25 cellular contexts compared by ENCODE assay signal in the genomic region with DNA sequence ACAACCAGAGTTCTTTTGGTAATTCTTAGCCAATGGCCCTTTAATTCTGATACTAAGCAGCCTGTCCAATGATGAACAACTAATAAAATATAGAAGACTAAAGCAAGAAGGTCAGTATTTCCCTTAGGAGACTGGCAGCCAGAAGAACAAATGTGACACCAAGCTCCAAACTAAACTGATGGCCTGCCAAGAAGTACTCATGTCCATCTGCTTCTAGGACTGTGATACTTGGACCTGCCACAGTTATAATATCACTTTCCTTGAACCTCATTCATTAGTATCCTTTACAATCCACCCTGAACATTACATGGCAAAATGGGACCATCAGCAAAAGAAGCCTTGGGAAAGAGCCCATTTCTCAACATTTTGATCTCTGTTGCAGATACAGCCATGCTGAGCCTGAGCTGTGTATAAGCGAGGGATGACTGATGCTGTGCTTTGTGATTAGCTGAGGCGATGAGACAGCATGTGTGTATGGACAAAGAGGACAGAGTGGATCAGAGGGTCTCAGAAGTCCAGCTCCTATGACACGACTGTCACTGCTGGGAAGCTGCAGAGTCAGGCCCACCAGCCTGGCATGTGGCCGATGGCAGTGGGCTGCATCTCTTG.
"Had no signal": no experiment of that assay in that cellular context is flagged by ENCODE, and none has a peak within 500 bp of the region (broad histone marks: within the 10 kb centered on the region; RNA-seq: fewer than 3 reads in every experiment).

No MANE protein-coding gene starts in this region.

- H3K9me3 ChIP-seq: heart right ventricle, right lobe of liver, tibial artery had no signal

- DNase-seq: activated CD4-positive, alpha-beta memory T cell treated with anti-CD3 and anti-CD28 coated beads for 36 hours; activated CD4-positive, alpha-beta T cell treated with anti-CD3 and anti-CD28 coated beads, Interleukin-2, amount 10 ng/mL, durations not matched to agents 24 days and 14 days; activated CD4-positive, CD25-positive, alpha-beta regulatory T cell treated with anti-CD3 and anti-CD28 coated beads, Interleukin-2, amount 50 U/mL, for 72 hours; activated CD8-positive, alpha-beta memory T cell treated with anti-CD3 and anti-CD28 coated beads, Interleukin-2, amount 50 U/mL, for 4 hours; activated T-cell treated with anti-CD3 and anti-CD28 coated beads, Interleukin-2, amount 50 U/mL, for 24 hours; cerebellar nuclear complex; cortex of kidney; foreskin fibroblast; heart right ventricle; naive thymus-derived CD8-positive, alpha-beta T cell; nucleus accumbens; posterior cingulate gyrus; right lobe of liver; stimulated activated CD4-positive, alpha-beta T cell treated with anti-CD3 and anti-CD28 coated beads, Interleukin-4, amount 100 ng/mL, for 24 hours; T-helper 17 cell; T1000; tibial artery had no signal

- H3K4me1 Mint-ChIP-seq: activated CD4-positive, alpha-beta T cell treated with anti-CD3 and anti-CD28 coated beads, Interleukin-2, amount 10 ng/mL, durations not matched to agents 24 days and 14 days; activated naive CD4-positive, alpha-beta T cell treated with anti-CD3 and anti-CD28 coated beads, Interleukin-2, amount 50 U/mL, for 24 hours; activated T-helper 17 cell treated with anti-CD3 and anti-CD28 coated beads, Interleukin-2, amount 50 U/mL, for 72 hours; naive thymus-derived CD8-positive, alpha-beta T cell; stimulated activated effector memory CD8-positive, alpha-beta T cell treated with anti-CD3 and anti-CD28 coated beads, Interleukin-12 subunit alpha, Interleukin-12 subunit beta, amount 100 ng/mL, for 72 hours; T-helper 17 cell had no signal

- H3K4me3 Mint-ChIP-seq: activated CD4-positive, alpha-beta memory T cell treated with anti-CD3 and anti-CD28 coated beads for 36 hours; activated CD4-positive, alpha-beta T cell treated with anti-CD3 and anti-CD28 coated beads, Interleukin-2, amount 10 ng/mL, durations not matched to agents 24 days and 14 days; activated naive CD4-positive, alpha-beta T cell treated with anti-CD3 and anti-CD28 coated beads, Interleukin-2, amount 50 U/mL, for 24 hours; activated T-cell treated with anti-CD3 and anti-CD28 coated beads, Interleukin-2, amount 50 U/mL, for 24 hours; activated T-helper 17 cell treated with anti-CD3 and anti-CD28 coated beads, Interleukin-2, amount 50 U/mL, for 72 hours; mesothelial cell of epicardium; naive thymus-derived CD8-positive, alpha-beta T cell; neural crest cell; stimulated activated effector memory CD8-positive, alpha-beta T cell treated with anti-CD3 and anti-CD28 coated beads, Interleukin-12 subunit alpha, Interleukin-12 subunit beta, amount 100 ng/mL, for 72 hours; stimulated activated naive CD8-positive, alpha-beta T cell treated with anti-CD3 and anti-CD28 coated beads, Interleukin-15, Interleukin-2, amounts not matched to agents 100 ng/mL and 50 ng/mL, for 24 hours; T-helper 17 cell had no signal

- H3K4me1 ChIP-seq: tibial artery had no signal

- H3K9me3 Mint-ChIP-seq: activated CD4-positive, alpha-beta memory T cell treated with anti-CD3 and anti-CD28 coated beads for 36 hours; activated CD4-positive, alpha-beta T cell treated with anti-CD3 and anti-CD28 coated beads, Interleukin-2, amount 10 ng/mL, durations not matched to agents 24 days and 14 days; activated naive CD4-positive, alpha-beta T cell treated with anti-CD3 and anti-CD28 coated beads, Interleukin-2, amount 50 U/mL, for 24 hours; activated T-cell treated with anti-CD3 and anti-CD28 coated beads, Interleukin-2, amount 50 U/mL, for 24 hours; activated T-helper 17 cell treated with anti-CD3 and anti-CD28 coated beads, Interleukin-2, amount 50 U/mL, for 72 hours; mesothelial cell of epicardium; naive thymus-derived CD8-positive, alpha-beta T cell; neural crest cell; stimulated activated effector memory CD8-positive, alpha-beta T cell treated with anti-CD3 and anti-CD28 coated beads, Interleukin-12 subunit alpha, Interleukin-12 subunit beta, amount 100 ng/mL, for 72 hours; stimulated activated naive CD8-positive, alpha-beta T cell treated with anti-CD3 and anti-CD28 coated beads, Interleukin-15, Interleukin-2, amounts not matched to agents 100 ng/mL and 50 ng/mL, for 24 hours had no signal

- ATAC-seq: activated T-helper 17 cell treated with anti-CD3 and anti-CD28 coated beads, Interleukin-2, amount 50 U/mL, for 72 hours; heart right ventricle; naive thymus-derived CD8-positive, alpha-beta T cell; right lobe of liver; stimulated activated effector memory CD8-positive, alpha-beta T cell treated with anti-CD3 and anti-CD28 coated beads, Interleukin-12 subunit alpha, Interleukin-12 subunit beta, amount 100 ng/mL, for 72 hours; T-helper 17 cell had no signal

- H3K27me3 ChIP-seq: heart right ventricle, right lobe of liver, tibial artery had no signal

- H3K27ac Mint-ChIP-seq: activated CD4-positive, alpha-beta memory T cell treated with anti-CD3 and anti-CD28 coated beads for 36 hours; activated CD4-positive, alpha-beta T cell treated with anti-CD3 and anti-CD28 coated beads, Interleukin-2, amount 10 ng/mL, durations not matched to agents 24 days and 14 days; activated naive CD4-positive, alpha-beta T cell treated with anti-CD3 and anti-CD28 coated beads, Interleukin-2, amount 50 U/mL, for 24 hours; activated T-cell treated with anti-CD3 and anti-CD28 coated beads, Interleukin-2, amount 50 U/mL, for 24 hours; activated T-helper 17 cell treated with anti-CD3 and anti-CD28 coated beads, Interleukin-2, amount 50 U/mL, for 72 hours; mesothelial cell of epicardium; naive thymus-derived CD8-positive, alpha-beta T cell; stimulated activated effector memory CD8-positive, alpha-beta T cell treated with anti-CD3 and anti-CD28 coated beads, Interleukin-12 subunit alpha, Interleukin-12 subunit beta, amount 100 ng/mL, for 72 hours; stimulated activated naive CD8-positive, alpha-beta T cell treated with anti-CD3 and anti-CD28 coated beads, Interleukin-15, Interleukin-2, amounts not matched to agents 100 ng/mL and 50 ng/mL, for 24 hours; T-helper 17 cell had no signal

- H3K4me3 ChIP-seq: heart right ventricle, right lobe of liver, skin epidermis, tibial artery had no signal

- FAIRE-seq: endothelial cell of umbilical vein had no signal

- H3K36me3 ChIP-seq: right lobe of liver had no signal

- H3K27me3 Mint-ChIP-seq: activated CD4-positive, alpha-beta memory T cell treated with anti-CD3 and anti-CD28 coated beads for 36 hours; activated CD4-positive, alpha-beta T cell treated with anti-CD3 and anti-CD28 coated beads, Interleukin-2, amount 10 ng/mL, durations not matched to agents 24 days and 14 days; activated naive CD4-positive, alpha-beta T cell treated with anti-CD3 and anti-CD28 coated beads, Interleukin-2, amount 50 U/mL, for 24 hours; activated T-cell treated with anti-CD3 and anti-CD28 coated beads, Interleukin-2, amount 50 U/mL, for 24 hours; activated T-helper 17 cell treated with anti-CD3 and anti-CD28 coated beads, Interleukin-2, amount 50 U/mL, for 72 hours; naive thymus-derived CD8-positive, alpha-beta T cell; stimulated activated naive CD8-positive, alpha-beta T cell treated with anti-CD3 and anti-CD28 coated beads, Interleukin-15, Interleukin-2, amounts not matched to agents 100 ng/mL and 50 ng/mL, for 24 hours; T-helper 17 cell had no signal

- H3K36me3 Mint-ChIP-seq: stimulated activated effector memory CD8-positive, alpha-beta T cell treated with anti-CD3 and anti-CD28 coated beads, Interleukin-12 subunit alpha, Interleukin-12 subunit beta, amount 100 ng/mL, for 72 hours had no signal

- H3K27ac ChIP-seq: right lobe of liver, skin epidermis, tibial artery had no signal
